In the genomic region with DNA sequence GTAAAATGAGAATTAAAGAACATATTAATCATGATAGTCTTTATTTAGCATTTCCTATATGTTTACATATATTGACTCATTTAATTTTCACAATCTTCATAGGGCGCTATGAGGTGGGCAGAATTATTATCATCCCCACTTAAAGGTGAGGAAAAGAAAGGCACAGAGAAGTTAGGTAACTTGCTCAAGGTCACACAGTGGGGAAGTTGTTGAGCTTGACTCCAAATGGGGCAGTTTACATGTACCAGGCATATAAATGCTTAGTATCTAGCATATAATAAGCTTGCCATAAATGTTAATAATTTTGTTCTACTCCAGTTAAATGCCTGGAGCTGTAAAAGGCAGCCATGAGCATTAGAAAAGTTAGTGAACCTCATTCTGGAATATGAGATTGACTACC, we compare ENCODE assay signal across 10 cellular contexts. TPM values are rescaled to one million over a fixed set of nuclear protein-coding genes. Genes with fewer than 3 reads are reported as not detected.
DNase-seq lines count a peak whose midpoint lies in the region; ATAC-seq and TF ChIP-seq lines count a peak whose summit lies in the region.
"Had no signal": no experiment of that assay in that cellular context is flagged by ENCODE, and none has a peak within 500 bp of the region (broad histone marks: within the 10 kb centered on the region; RNA-seq: fewer than 3 reads in every experiment).

No MANE protein-coding gene starts in this region.

- H3K27me3 Mint-ChIP-seq in Caco-2 (ENCODE audit: insufficient read depth, unreplicated experiment) (no peaks in the 10 kb centered on the region), chondrocyte (ENCODE audit: low read depth) (no peaks in the 10 kb centered on the region), nephron (ENCODE audit: low read depth) (no peaks in the 10 kb centered on the region)

- H3K9me3 Mint-ChIP-seq in Caco-2 (ENCODE audit: unreplicated experiment): no peaks in the 10 kb centered on the region
- H3K9me3 Mint-ChIP-seq in chondrocyte (ENCODE audit: low read depth): peaks cover 15% of the 10 kb centered on the region
- H3K9me3 Mint-ChIP-seq in nephron: peaks cover 7% of the 10 kb centered on the region

- H3K36me3 ChIP-seq in Caco-2 (ENCODE audit: control insufficient read depth, insufficient read depth, low read length) (no peaks in the 10 kb centered on the region), MG63 (peaks cover 3% of the 10 kb centered on the region; the same call in 1 of the 2 replicates), WERI-Rb-1 (peaks cover 19% of the 10 kb centered on the region)
- H3K36me3 ChIP-seq: uterus had no signal

- H3K4me3 ChIP-seq in Caco-2 (ENCODE audit: low read depth, low read length) (no peak overlapping the region; the same call in 1 of the 2 replicates), MG63 (peak overlapping the region; percentile 75), WERI-Rb-1 (ENCODE audit: low read depth, low read length) (no peak overlapping the region)

- intact Hi-C loops in Caco-2 (cut with micrococcal nuclease; ENCODE audit: unreplicated experiment): no loop called here

- BruUV-seq in Caco-2 (replicated peaks; lab: Mats Ljungman, UMichigan): no TSS peak

- peaks cover 6% of the 10 kb centered on the region; the same call in 1 of the 2 replicates for H3K4me1 ChIP-seq in Caco-2
- H3K4me1 ChIP-seq: uterus had no signal

- DNase-seq in Caco-2: no peak
- DNase-seq in MG63: no peak
- DNase-seq in chondrocyte (ENCODE audit: low spot score): no peak
- no peak for DNase-seq in NCI-H82 (lab: John Stamatoyannopoulos, UW)
- DNase-seq in NOMO-1 (lab: John Stamatoyannopoulos, UW; ENCODE audit: unreplicated experiment in 2 of 2): no peak
- DNase-seq in WERI-Rb-1: no peak
- DNase-seq: spleen, uterus had no signal

- POLR2A ChIA-PET in Caco-2 (lab: Charles Lee): no interaction called here

- no peak overlapping the region for H3K27ac ChIP-seq in WERI-Rb-1

- peaks cover 7% of the 10 kb centered on the region for H3K4me1 Mint-ChIP-seq in Caco-2 (ENCODE audit: low read depth, unreplicated experiment)
- H3K4me1 Mint-ChIP-seq in chondrocyte (ENCODE audit: low read depth): peaks cover 31% of the 10 kb centered on the region
- peaks cover 22% of the 10 kb centered on the region for H3K4me1 Mint-ChIP-seq in nephron

- ATAC-seq in HG03159 (IDR thresholded peaks at IDR 0.05; ENCODE audit: unreplicated experiment): no peak

- TF ChIP-seq CTCF in Caco-2 (IDR thresholded peaks at IDR 0.05; ENCODE audit: insufficient read depth in 1 of 2, low read depth in 1 of 2, low read length in 1 of 2, severe bottlenecking in 1 of 2, unreplicated experiment in 1 of 2) (no peak), chondrocyte (IDR thresholded peaks at IDR 0.05) (no peak), nephron (IDR thresholded peaks at IDR 0.05; ENCODE audit: unreplicated experiment in 3 of 3) (no peak), WERI-Rb-1 (IDR thresholded peaks at IDR 0.05; ENCODE audit: low read depth, low read length) (no peak)

- no peaks in the 10 kb centered on the region for H3K27me3 ChIP-seq in Caco-2 (replicated peaks; ENCODE audit: control insufficient read depth, insufficient read depth, low read length)
- no peaks in the 10 kb centered on the region for H3K27me3 ChIP-seq in MG63
- no peaks in the 10 kb centered on the region for H3K27me3 ChIP-seq in WERI-Rb-1 (ENCODE audit: insufficient read depth, low read depth, severe bottlenecking)
- H3K27me3 ChIP-seq: spleen, uterus had no signal

- H3K9me3 ChIP-seq in Caco-2: no peaks in the 10 kb centered on the region
- no peaks in the 10 kb centered on the region for H3K9me3 ChIP-seq in MG63
- no peaks in the 10 kb centered on the region for H3K9me3 ChIP-seq in WERI-Rb-1 (ENCODE audit: severe bottlenecking)
- H3K9me3 ChIP-seq: spleen, uterus had no signal

- H3K36me3 Mint-ChIP-seq in Caco-2 (ENCODE audit: insufficient read depth, unreplicated experiment) (peaks cover 18% of the 10 kb centered on the region), chondrocyte (ENCODE audit: low read depth) (peaks cover 6% of the 10 kb centered on the region), nephron (ENCODE audit: low read depth) (peaks cover 14% of the 10 kb centered on the region)

- H3K27ac Mint-ChIP-seq in Caco-2 (ENCODE audit: unreplicated experiment): no peak overlapping the region
- no peak overlapping the region for H3K27ac Mint-ChIP-seq in chondrocyte (ENCODE audit: unreplicated experiment)
- no peak overlapping the region for H3K27ac Mint-ChIP-seq in nephron

- peak overlapping the region; percentile 89 for H3K4me3 Mint-ChIP-seq in Caco-2 (ENCODE audit: unreplicated experiment)
- peak overlapping the region; percentile 77 for H3K4me3 Mint-ChIP-seq in chondrocyte (ENCODE audit: unreplicated experiment)
- peak overlapping the region; percentile 73 to 85 (median 83) for H3K4me3 Mint-ChIP-seq in nephron

- CTCF ChIA-PET in Caco-2 (lab: Charles Lee): interaction anchor here (0.8 kb wide), 1 partner anchor 77 kb away, joined by 3 read pairs; no protein-coding TSS in a partner anchor

RNA-seq across cellular contexts. Expression of gene CMC4, which starts 1.5 kb away (rescaled TPM):
- total RNA-seq in Caco-2 (2022) (1.7 and 1.8 TPM in 2 replicates), chondrocyte (6.7 to 8.0 TPM (median 7.7 TPM) in 3 replicates)
- 16.7 and 38.6 TPM in 2 replicates for total RNA-seq in MG63 (2014; rRNA removed; shearing (Covaris generic); ENCODE audit: low replicate concordance)

RNA-seq across cellular contexts. Expression of gene MTCP1, which starts 1.5 kb away (rescaled TPM):
- 11.3 and 11.7 TPM in 2 replicates for total RNA-seq in Caco-2 (2022)
- total RNA-seq in MG63 (2014; rRNA removed; shearing (Covaris generic); ENCODE audit: low replicate concordance): 14.6 and 79.5 TPM in 2 replicates
- 13.5 to 20.7 TPM (median 18.6 TPM) in 3 replicates for total RNA-seq in chondrocyte

RNA-seq across cellular contexts. Expression of gene BRCC3, which starts 1.9 kb away (rescaled TPM):
- 30.4 and 32.3 TPM in 2 replicates for total RNA-seq in Caco-2 (2022)
- total RNA-seq in MG63 (2014; rRNA removed; shearing (Covaris generic); ENCODE audit: low replicate concordance): 1.5 and 4.9 TPM in 2 replicates
- 14.2 to 17.2 TPM (median 15.8 TPM) in 3 replicates for total RNA-seq in chondrocyte

RNA-seq across cellular contexts. Expression of gene FUNDC2, which starts 42.8 kb away (rescaled TPM):
- 47.3 and 52.9 TPM in 2 replicates for total RNA-seq in Caco-2 (2022)
- total RNA-seq in MG63 (2014; rRNA removed; shearing (Covaris generic); ENCODE audit: low replicate concordance): 61.9 and 104 TPM in 2 replicates
- 36.9 to 51.7 TPM (median 44.2 TPM) in 3 replicates for total RNA-seq in chondrocyte

RNA-seq across cellular contexts. Expression of gene F8, which starts 46.9 kb away (rescaled TPM):
- 0.20 and 0.32 TPM in 2 replicates for total RNA-seq in Caco-2 (2022)
- total RNA-seq in MG63 (2014; rRNA removed; shearing (Covaris generic); ENCODE audit: low replicate concordance): 5.6 and 7.4 TPM in 2 replicates
- 3.5 to 5.1 TPM (median 3.6 TPM) in 3 replicates for total RNA-seq in chondrocyte
